ENCODE assay signal across 23 cellular contexts in genomic region chr11:8127442-8127841, GRCh38. TPM values are rescaled to one million over a fixed set of nuclear protein-coding genes. Genes with fewer than 3 reads are reported as not detected.
"Had no signal": no experiment of that assay in that cellular context is flagged by ENCODE, and none has a peak within 500 bp of the region (broad histone marks: within the 10 kb centered on the region; RNA-seq: fewer than 3 reads in every experiment).

No MANE protein-coding gene starts in this region.

- H3K36me3 ChIP-seq: MG63, Peyer's patch, SJCRH30 had no signal

- H3K9me3 ChIP-seq: MG63, Peyer's patch, SJCRH30 had no signal

- DNase-seq: activated CD4-positive, alpha-beta T cell treated with anti-CD3 and anti-CD28 coated beads for 48 hours; activated CD4-positive, alpha-beta T cell treated with anti-CD3 and anti-CD28 coated beads, Interleukin-2, amount 50 U/mL, for 4 hours; activated CD4-positive, CD25-positive, alpha-beta regulatory T cell treated with anti-CD3 and anti-CD28 coated beads, Interleukin-2, amount 50 U/mL, for 72 hours; activated CD8-positive, alpha-beta memory T cell treated with anti-CD3 and anti-CD28 coated beads, Interleukin-2, amount 50 U/mL, for 48 hours; activated CD8-positive, alpha-beta T cell treated with anti-CD3 and anti-CD28 coated beads, Interleukin-2, amount 10 ng/mL, durations not matched to agents 7 days and 5 days; activated T-cell treated with anti-CD3 and anti-CD28 coated beads, Interleukin-2, amount 50 U/mL, for 1 hour; amygdala; KG1; MG63; MV-4-11; NCI-H1092 treated with DMSO at 0.1 percent for 48 hours; NCI-H1417 treated with DMSO at 0.1 percent for 48 hours; NCI-H1694; NCI-H2029; NCI-H2107; NCI-H446; NCI-H524; Peyer's patch; Right ventricle myocardium superior; SJCRH30; T-helper 9 cell had no signal

- H3K4me3 ChIP-seq: MG63, Peyer's patch, SJCRH30 had no signal

- H3K27ac ChIP-seq: Peyer's patch, RWPE1, SJCRH30 had no signal

- H3K27me3 ChIP-seq: Peyer's patch had no signal

- H3K4me1 ChIP-seq: Peyer's patch, SJCRH30 had no signal

RNA-seq across cellular contexts. Expression of gene RIC3, which starts 41.4 kb away (rescaled TPM):
- total RNA-seq: LHCN-M2, SJCRH30 had no signal

RNA-seq across cellular contexts. Expression of gene TUB, which starts 46.4 kb away (rescaled TPM):
- total RNA-seq: activated CD8-positive, alpha-beta T cell treated with anti-CD3 and anti-CD28 coated beads, Interleukin-2, amount 10 ng/mL, durations not matched to agents 7 days and 5 days had no signal
